ENCODE assay signal across 25 cellular contexts in the genomic region with DNA sequence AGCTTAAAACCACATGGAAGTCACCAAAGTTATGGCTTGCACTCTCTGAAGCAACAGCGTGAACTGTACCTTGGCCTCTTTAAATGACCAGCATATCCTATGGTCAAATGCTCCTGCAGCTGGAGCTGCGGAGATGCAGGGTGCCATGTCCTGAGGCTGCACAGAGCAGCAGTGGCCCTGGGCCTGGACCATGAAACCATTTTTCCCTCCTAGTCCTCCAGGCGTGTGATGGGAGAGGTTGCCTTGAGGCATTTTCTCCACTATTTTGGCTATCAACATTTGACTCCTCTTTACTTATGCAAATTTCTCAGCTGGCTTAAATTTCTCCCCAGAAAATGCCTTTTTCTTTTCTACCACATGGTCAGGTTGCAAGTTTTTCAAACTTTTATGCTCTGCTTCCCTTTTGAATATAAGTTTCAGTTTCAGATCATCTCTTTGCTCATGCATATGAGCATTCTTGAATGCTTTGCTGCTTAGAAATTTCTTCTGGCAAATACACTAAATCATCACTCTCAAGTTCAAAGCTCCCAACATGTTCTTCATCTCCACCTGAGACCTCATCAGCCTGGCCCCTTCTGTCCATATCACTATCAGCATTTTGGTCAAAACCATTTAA.
"Had no signal": no experiment of that assay in that cellular context is flagged by ENCODE, and none has a peak within 500 bp of the region (broad histone marks: within the 10 kb centered on the region; RNA-seq: fewer than 3 reads in every experiment).

No MANE protein-coding gene starts in this region.

- H3K4me1 ChIP-seq: esophagus muscularis mucosa, left ventricle myocardium inferior, prostate gland, right atrium auricular region, spleen, thyroid gland, upper lobe of right lung had no signal

- H3K9me3 ChIP-seq: esophagus muscularis mucosa, left ventricle myocardium inferior, ovary, prostate gland, right atrium auricular region, spleen, thyroid gland, upper lobe of right lung had no signal

- H2AFZ ChIP-seq: hepatocyte had no signal

- H3K79me2 ChIP-seq: hepatocyte had no signal

- H3K36me3 ChIP-seq: esophagus muscularis mucosa, left ventricle myocardium inferior, ovary, prostate gland, right atrium auricular region, spleen, thyroid gland, upper lobe of right lung had no signal

- DNase-seq: activated CD4-positive, alpha-beta memory T cell treated with anti-CD3 and anti-CD28 coated beads for 36 hours; activated CD4-positive, alpha-beta T cell treated with anti-CD3 and anti-CD28 coated beads for 48 hours; activated effector memory CD4-positive, alpha-beta T cell treated with Interleukin-2 at 50 U/mL for 16 hours; activated naive CD4-positive, alpha-beta T cell treated with anti-CD3 and anti-CD28 coated beads for 36 hours; activated naive CD8-positive, alpha-beta T cell treated with anti-CD3 and anti-CD28 coated beads, Interleukin-2, amount 50 U/mL, for 24 hours; activated T-cell treated with anti-CD3 and anti-CD28 coated beads, Interleukin-2, amount 50 U/mL, for 72 hours; cerebellar nuclear complex; glutamatergic neuron; immature natural killer cell; left ventricle myocardium inferior; midbrain; ovary; spleen; stimulated activated CD4-positive, alpha-beta T cell treated with anti-CD3 and anti-CD28 coated beads, Interleukin-4, amount 100 ng/mL, for 24 hours; stimulated activated naive CD8-positive, alpha-beta T cell treated with anti-CD3 and anti-CD28 coated beads, Interleukin-15, Interleukin-2, amounts not matched to agents 100 U/mL and 50 U/mL, for 24 hours; substantia nigra; T1000; thyroid gland; upper lobe of right lung had no signal

- H3K4me3 ChIP-seq: coronary artery, esophagus muscularis mucosa, hepatocyte, left ventricle myocardium inferior, ovary, prostate gland, right atrium auricular region, spleen, thyroid gland, upper lobe of right lung had no signal

- H3K27me3 ChIP-seq: esophagus muscularis mucosa, hepatocyte, ovary, right atrium auricular region, spleen, thyroid gland, upper lobe of right lung had no signal

- H3K4me2 ChIP-seq: hepatocyte had no signal

- ATAC-seq: activated naive CD8-positive, alpha-beta T cell treated with anti-CD3 and anti-CD28 coated beads, Interleukin-2, amount 50 U/mL, for 24 hours; activated T-cell treated with anti-CD3 and anti-CD28 coated beads, Interleukin-2, amount 50 U/mL, for 72 hours; natural killer cell treated with Interleukin-12 subunit alpha and Interleukin-12 subunit beta and Interleukin-15 and Interleukin-18, amount 100 ng/mL, for 72 hours; stimulated activated naive CD8-positive, alpha-beta T cell treated with anti-CD3 and anti-CD28 coated beads, Interleukin-15, Interleukin-2, amounts not matched to agents 100 U/mL and 50 U/mL, for 24 hours; upper lobe of right lung had no signal

- H3K27ac ChIP-seq: coronary artery, esophagus muscularis mucosa, hepatocyte, left ventricle myocardium inferior, ovary, prostate gland, right atrium auricular region, spleen, thyroid gland, upper lobe of right lung had no signal
